In the genomic region with DNA sequence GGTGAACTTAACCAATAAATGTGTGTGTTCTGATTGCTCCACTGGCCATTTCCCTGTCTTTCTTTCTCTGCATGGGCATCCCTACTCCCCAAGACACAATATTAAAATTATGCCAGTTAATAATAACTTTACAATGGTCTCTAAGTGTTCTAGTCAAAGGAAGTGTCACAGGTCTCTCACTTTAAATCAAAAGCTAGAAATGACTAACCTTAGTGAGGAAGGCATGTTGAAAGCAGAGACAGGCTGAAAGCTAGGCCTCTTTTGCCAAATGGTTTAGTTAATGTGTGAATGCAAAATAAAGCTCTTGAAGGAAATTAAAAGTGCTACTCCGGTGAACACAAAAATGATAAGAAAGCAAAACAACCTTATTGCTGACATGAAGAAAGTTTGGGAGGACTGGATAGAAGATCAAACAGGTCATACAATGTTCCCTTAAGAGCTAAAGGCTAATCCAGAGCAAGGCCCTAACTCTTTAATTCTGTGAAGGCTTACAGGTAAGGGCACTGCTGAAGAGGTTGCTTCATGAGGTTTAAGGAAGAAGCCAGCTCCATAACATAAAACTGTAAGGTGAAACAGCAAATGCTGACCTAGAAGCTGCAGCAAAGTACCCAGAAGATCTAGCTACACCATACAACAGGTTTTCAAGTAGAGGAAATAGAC, we compare ENCODE assay signal across 13 cellular contexts. TPM values are rescaled to one million over a fixed set of nuclear protein-coding genes. Genes with fewer than 3 reads are reported as not detected.
DNase-seq lines count a peak whose midpoint lies in the region; ATAC-seq and TF ChIP-seq lines count a peak whose summit lies in the region.
"Had no signal": no experiment of that assay in that cellular context is flagged by ENCODE, and none has a peak within 500 bp of the region (broad histone marks: within the 10 kb centered on the region; RNA-seq: fewer than 3 reads in every experiment).

No MANE protein-coding gene starts in this region.

- POLR2A ChIA-PET in RWPE1 (lab: Yijun Ruan, JAX; ENCODE audit: low non-redundant PET): no interaction called here

- H3K27me3 Mint-ChIP-seq in activated T-cell treated with anti-CD3 and anti-CD28 coated beads, Interleukin-2, amount 50 U/mL, for 72 hours (ENCODE audit: low read depth): no peaks in the 10 kb centered on the region

- no peaks in the 10 kb centered on the region for H3K9me3 Mint-ChIP-seq in activated T-cell treated with anti-CD3 and anti-CD28 coated beads, Interleukin-2, amount 50 U/mL, for 72 hours

- H3K36me3 Mint-ChIP-seq in activated T-cell treated with anti-CD3 and anti-CD28 coated beads, Interleukin-2, amount 50 U/mL, for 72 hours (ENCODE audit: insufficient read depth in 2 of 2): no peaks in the 10 kb centered on the region
- H3K36me3 Mint-ChIP-seq: mesothelial cell of epicardium had no signal

- DNase-seq in activated T-cell treated with anti-CD3 and anti-CD28 coated beads, Interleukin-2, amount 50 U/mL, for 72 hours: no peak
- no peak for DNase-seq in activated T-cell treated with anti-CD3 and anti-CD28 coated beads, Interleukin-2, amount 50 U/mL, for 48 hours
- DNase-seq in kidney tubule cell (ENCODE audit: low spot score) (peak; percentile 1), RWPE1 (ENCODE audit: low spot score) (no peak), substantia nigra (lab: John Stamatoyannopoulos, UW) (no peak), mesenteric fat pad (ENCODE audit: low spot score) (no peak)
- DNase-seq: activated effector memory CD4-positive, alpha-beta T cell treated with Interleukin-2 at 50 U/mL for 16 hours; DMS79; NCI-H345; psoas muscle had no signal

- H3K27ac ChIP-seq in RWPE1 (no peak overlapping the region), substantia nigra (ENCODE audit: low read depth, low read length, poor library complexity, severe bottlenecking) (no peak overlapping the region)
- H3K27ac ChIP-seq: psoas muscle had no signal

- H3K27ac Mint-ChIP-seq in activated T-cell treated with anti-CD3 and anti-CD28 coated beads, Interleukin-2, amount 50 U/mL, for 72 hours: peak overlapping the region; percentile 86
- H3K27ac Mint-ChIP-seq: mesothelial cell of epicardium had no signal

- TF ChIP-seq CTCF in RWPE1 (conservative IDR thresholded peaks at IDR 0.05; ENCODE audit: low read depth): no peak

- H3K4me1 Mint-ChIP-seq in activated T-cell treated with anti-CD3 and anti-CD28 coated beads, Interleukin-2, amount 50 U/mL, for 72 hours (ENCODE audit: low read depth): peaks cover 24% of the 10 kb centered on the region
- H3K4me1 Mint-ChIP-seq: mesothelial cell of epicardium had no signal

- H3K4me3 Mint-ChIP-seq in activated T-cell treated with anti-CD3 and anti-CD28 coated beads, Interleukin-2, amount 50 U/mL, for 72 hours: peak overlapping the region; percentile 23 to 64
- H3K4me3 Mint-ChIP-seq: mesothelial cell of epicardium had no signal

- peak; percentile 67 to 72 for ATAC-seq in activated T-cell treated with anti-CD3 and anti-CD28 coated beads, Interleukin-2, amount 50 U/mL, for 72 hours (replicated peaks in 1 of 2)
- ATAC-seq in GM21619 (IDR thresholded peaks at IDR 0.05; ENCODE audit: unreplicated experiment): peak; percentile 73
- peak; percentile 74 for ATAC-seq in HG03175 (IDR thresholded peaks at IDR 0.05; ENCODE audit: unreplicated experiment)
- ATAC-seq: psoas muscle had no signal

- CTCF ChIA-PET in RWPE1 (lab: Yijun Ruan, JAX): no interaction called here

RNA-seq across cellular contexts. Expression of a gene that starts 44.0 kb away (rescaled TPM):
- total RNA-seq in activated T-cell treated with anti-CD3 and anti-CD28 coated beads, Interleukin-2, amount 50 U/mL, for 72 hours: 100 to 1,000 TPM in 1 of 2 donors, 10 to 100 TPM in 1; 94.6 to 111 TPM
- 11.6 TPM for total RNA-seq in mesenteric fat pad
